2 cellular contexts compared by ENCODE assay signal in the genomic region with DNA sequence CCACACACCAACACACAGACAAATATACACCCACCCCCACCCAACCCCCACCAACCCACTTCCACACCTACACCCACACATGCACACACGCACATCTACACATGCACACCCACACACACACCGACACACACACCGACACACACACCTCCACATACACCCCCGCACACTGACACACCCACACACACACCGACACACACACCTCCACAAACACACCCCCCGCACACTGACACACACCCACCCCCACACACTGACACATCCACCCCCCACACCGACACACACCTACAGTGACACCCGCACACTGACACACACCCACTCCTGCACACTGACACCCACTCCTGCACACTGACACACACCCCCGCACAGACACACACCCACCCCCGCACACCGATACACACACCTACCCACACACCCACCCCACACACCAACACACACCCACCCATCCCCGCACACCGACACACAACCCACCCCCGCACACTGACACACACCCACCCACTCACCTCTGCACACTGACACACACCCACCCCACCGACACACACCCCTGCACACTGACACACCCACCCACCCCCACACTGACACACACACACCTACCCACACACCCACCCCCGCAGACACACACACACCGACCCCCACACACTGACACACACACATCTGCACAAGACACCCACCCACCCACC.
TF ChIP-seq lines count a peak whose summit lies in the region.

No MANE protein-coding gene starts in this region.

TF ChIP-seq in HEK293, 187 proteins besides CTCF, POLR2A, EP300 and RAD21:
- TF ChIP-seq ZNF791 (tag by site-specific recombination; IDR thresholded peaks at IDR 0.05) (no peak), EGR2 (tag by site-specific recombination; IDR thresholded peaks at IDR 0.05; ENCODE audit: low read depth) (peak; percentile 95), ZFHX2 (tag by site-specific recombination; conservative IDR thresholded peaks at IDR 0.05) (peak; percentile 98), KLF9 (tag by site-specific recombination; IDR thresholded peaks at IDR 0.05; ENCODE audit: low read depth) (peak; percentile 77)

TF ChIP-seq in H1, 55 proteins besides CTCF, POLR2A, EP300 and RAD21:
- TF ChIP-seq EGR1 (IDR thresholded peaks at IDR 0.05; ENCODE audit: borderline replicate concordance, low read depth, low read length) (no peak), CHD7 (IDR thresholded peaks at IDR 0.05; ENCODE audit: insufficient replicate concordance, low read length) (no peak), JUND (IDR thresholded peaks at IDR 0.05; ENCODE audit: low read length) (no peak), BCL11A (IDR thresholded peaks at IDR 0.05; ENCODE audit: low read depth in 2 of 2, low read length in 2 of 2) (no peak), ATF3 (IDR thresholded peaks at IDR 0.05; ENCODE audit: insufficient read depth, low read depth, low read length) (no peak), SUZ12 (IDR thresholded peaks at IDR 0.05; ENCODE audit: low read length) (no peak)
- TF ChIP-seq, protein P1, sequence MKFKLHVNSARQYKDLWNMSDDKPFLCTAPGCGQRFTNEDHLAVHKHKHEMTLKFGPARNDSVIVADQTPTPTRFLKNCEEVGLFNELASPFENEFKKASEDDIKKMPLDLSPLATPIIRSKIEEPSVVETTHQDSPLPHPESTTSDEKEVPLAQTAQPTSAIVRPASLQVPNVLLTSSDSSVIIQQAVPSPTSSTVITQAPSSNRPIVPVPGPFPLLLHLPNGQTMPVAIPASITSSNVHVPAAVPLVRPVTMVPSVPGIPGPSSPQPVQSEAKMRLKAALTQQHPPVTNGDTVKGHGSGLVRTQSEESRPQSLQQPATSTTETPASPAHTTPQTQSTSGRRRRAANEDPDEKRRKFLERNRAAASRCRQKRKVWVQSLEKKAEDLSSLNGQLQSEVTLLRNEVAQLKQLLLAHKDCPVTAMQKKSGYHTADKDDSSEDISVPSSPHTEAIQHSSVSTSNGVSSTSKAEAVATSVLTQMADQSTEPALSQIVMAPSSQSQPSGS (IDR thresholded peaks at IDR 0.05; ENCODE audit: low read length) = no peak
- TF ChIP-seq, protein P2, sequence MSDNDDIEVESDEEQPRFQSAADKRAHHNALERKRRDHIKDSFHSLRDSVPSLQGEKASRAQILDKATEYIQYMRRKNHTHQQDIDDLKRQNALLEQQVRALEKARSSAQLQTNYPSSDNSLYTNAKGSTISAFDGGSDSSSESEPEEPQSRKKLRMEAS (IDR thresholded peaks at IDR 0.05) = no peak
